In the genomic region with DNA sequence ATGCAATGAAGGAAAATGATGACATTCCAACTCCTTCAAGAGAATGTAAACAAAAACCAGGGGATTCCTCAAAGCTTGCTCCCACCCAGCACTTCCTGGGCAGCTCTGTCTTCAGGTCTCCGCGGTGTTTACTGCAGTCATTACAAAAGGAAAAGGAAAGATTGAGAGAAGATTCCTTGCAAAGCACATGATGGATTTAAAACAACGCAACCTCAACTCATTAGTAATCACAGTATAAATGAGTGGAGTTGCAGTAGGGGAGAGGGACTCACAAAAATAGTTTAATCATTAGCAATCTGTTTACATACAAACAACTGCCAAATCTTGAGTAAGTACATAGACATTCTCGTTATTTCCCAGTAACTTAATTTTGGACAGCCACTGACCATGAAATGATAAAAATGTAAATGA, we compare ENCODE assay signal across 2 cellular contexts.
A peak's percentile ranks its signal among the peaks of the same experiment; 100 is the strongest.
TF ChIP-seq lines count a peak whose summit lies in the region.

No MANE protein-coding gene starts in this region.

TF ChIP-seq in IMR-90, 13 proteins besides CTCF, POLR2A, EP300 and RAD21:
- no peak for TF ChIP-seq MAZ (IDR thresholded peaks at IDR 0.05; ENCODE audit: borderline replicate concordance, low read depth, low read length)
- TF ChIP-seq FOS (IDR thresholded peaks at IDR 0.05; ENCODE audit: low read depth, low read length) = 0 out of 2 replicates have a peak, but pooled peaks have one; percentile 45
- TF ChIP-seq RCOR1 (IDR thresholded peaks at IDR 0.05; ENCODE audit: insufficient replicate concordance, low read length) = no peak
- TF ChIP-seq, protein P1, sequence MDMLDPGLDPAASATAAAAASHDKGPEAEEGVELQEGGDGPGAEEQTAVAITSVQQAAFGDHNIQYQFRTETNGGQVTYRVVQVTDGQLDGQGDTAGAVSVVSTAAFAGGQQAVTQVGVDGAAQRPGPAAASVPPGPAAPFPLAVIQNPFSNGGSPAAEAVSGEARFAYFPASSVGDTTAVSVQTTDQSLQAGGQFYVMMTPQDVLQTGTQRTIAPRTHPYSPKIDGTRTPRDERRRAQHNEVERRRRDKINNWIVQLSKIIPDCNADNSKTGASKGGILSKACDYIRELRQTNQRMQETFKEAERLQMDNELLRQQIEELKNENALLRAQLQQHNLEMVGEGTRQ (IDR thresholded peaks at IDR 0.05; ENCODE audit: low read depth, low read length) = peak; percentile 31; the same call in 1 of the 2 replicates
- no peak for TF ChIP-seq MXI1 (IDR thresholded peaks at IDR 0.05; ENCODE audit: borderline replicate concordance, low read depth, low read length)
- TF ChIP-seq BHLHE40 (IDR thresholded peaks at IDR 0.05; ENCODE audit: low read depth, low read length) = peak; percentile 42; the same call in 1 of the 2 replicates
- 0 out of 2 replicates have a peak, but pooled peaks have one; percentile 9 for TF ChIP-seq CEBPB (IDR thresholded peaks at IDR 0.05; ENCODE audit: low read depth, low read length)

TF ChIP-seq in endothelial cell of umbilical vein, 7 proteins besides CTCF, POLR2A, EP300 and RAD21:
- TF ChIP-seq EZH2 (IDR thresholded peaks at IDR 0.05; ENCODE audit: borderline replicate concordance, low read depth, low read length, severe bottlenecking) (no peak), POLR2AphosphoS5 (IDR thresholded peaks at IDR 0.05; ENCODE audit: insufficient read depth, low read depth, low read length) (no peak), FOS (IDR thresholded peaks at IDR 0.05; ENCODE audit: borderline replicate concordance, insufficient read depth, low read length) (no peak), GATA2 (IDR thresholded peaks at IDR 0.05; ENCODE audit: insufficient read depth, insufficient read length, low read depth, low read length) (no peak), MYC (IDR thresholded peaks at IDR 0.05; ENCODE audit: low read depth, low read length) (no peak), JUN (IDR thresholded peaks at IDR 0.05; ENCODE audit: borderline replicate concordance, insufficient read depth, insufficient read length, low read depth) (no peak)
- TF ChIP-seq, protein P2, sequence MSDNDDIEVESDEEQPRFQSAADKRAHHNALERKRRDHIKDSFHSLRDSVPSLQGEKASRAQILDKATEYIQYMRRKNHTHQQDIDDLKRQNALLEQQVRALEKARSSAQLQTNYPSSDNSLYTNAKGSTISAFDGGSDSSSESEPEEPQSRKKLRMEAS (IDR thresholded peaks at IDR 0.05; ENCODE audit: insufficient read depth, insufficient read length) = no peak
